Comparison of ENCODE assay signal across 8 cellular contexts in genomic region chr17:76251478-76252039, GRCh38. TPM values are rescaled to one million over a fixed set of nuclear protein-coding genes. Genes with fewer than 3 reads are reported as not detected.
A peak's percentile ranks its signal among the peaks of the same experiment; 100 is the strongest.
DNase-seq lines count a peak whose midpoint lies in the region; ATAC-seq, FAIRE-seq and TF ChIP-seq lines count a peak whose summit lies in the region.

No MANE protein-coding gene starts in this region.

- no peaks in the 10 kb centered on the region for H3K27me3 ChIP-seq in HepG2 (ENCODE audit: control insufficient read depth in 1 of 2, insufficient read depth in 2 of 2, low read length in 2 of 2)
- H3K27me3 ChIP-seq in suprapubic skin = no peaks in the 10 kb centered on the region

- H2AFZ ChIP-seq in HepG2 (ENCODE audit: low read length) = peak overlapping the region; percentile 10

- H3K36me3 Mint-ChIP-seq in activated CD4-positive, alpha-beta T cell treated with anti-CD3 and anti-CD28 coated beads, Interleukin-2, amount 10 ng/mL, durations not matched to agents 24 days and 14 days (ENCODE audit: low read depth) = peaks cover 1% of the 10 kb centered on the region
- peaks cover under 1% of the 10 kb centered on the region for H3K36me3 Mint-ChIP-seq in activated naive CD8-positive, alpha-beta T cell treated with anti-CD3 and anti-CD28 coated beads, Interleukin-2, amount 10 ng/mL, durations not matched to agents 7 days and 5 days

- H3K4me1 ChIP-seq in HepG2 (ENCODE audit: insufficient read depth, low read length) = peaks cover 83% of the 10 kb centered on the region
- H3K4me1 ChIP-seq in suprapubic skin = peaks cover 18% of the 10 kb centered on the region

- peaks cover 65% of the 10 kb centered on the region for H3K4me1 Mint-ChIP-seq in activated CD4-positive, alpha-beta T cell treated with anti-CD3 and anti-CD28 coated beads, Interleukin-2, amount 10 ng/mL, durations not matched to agents 24 days and 14 days
- peaks cover 50% of the 10 kb centered on the region for H3K4me1 Mint-ChIP-seq in activated naive CD8-positive, alpha-beta T cell treated with anti-CD3 and anti-CD28 coated beads, Interleukin-2, amount 10 ng/mL, durations not matched to agents 7 days and 5 days

- in situ Hi-C loops in HepG2 (cut with HindIII; ENCODE audit: extremely low pct_ligation_motif_present, low pct_unique_long_range_greater_than_20kb) = no loop called here

- H3K36me3 ChIP-seq in HepG2 (replicated peaks in 1 of 2; ENCODE audit: control insufficient read depth in 1 of 2, insufficient read depth in 2 of 2, low read length in 2 of 2) (no peaks in the 10 kb centered on the region), suprapubic skin (no peaks in the 10 kb centered on the region)

- FAIRE-seq in HepG2 (lab: Jason Lieb, UNC) = no peak

- TF ChIP-seq RAD21 in HepG2 (CRISPR knock-in tag; IDR thresholded peaks at IDR 0.05) = no peak

- H3K27ac Mint-ChIP-seq in activated CD4-positive, alpha-beta T cell treated with anti-CD3 and anti-CD28 coated beads, Interleukin-2, amount 10 ng/mL, durations not matched to agents 24 days and 14 days = peak overlapping the region; percentile 87
- H3K27ac Mint-ChIP-seq in activated naive CD8-positive, alpha-beta T cell treated with anti-CD3 and anti-CD28 coated beads, Interleukin-2, amount 10 ng/mL, durations not matched to agents 7 days and 5 days = peak overlapping the region; percentile 89

- peak overlapping the region; percentile 59 for H3K9ac ChIP-seq in HepG2 (ENCODE audit: insufficient read depth, low read depth, low read length)

- no peak for ATAC-seq in activated naive CD8-positive, alpha-beta T cell treated with anti-CD3 and anti-CD28 coated beads, Interleukin-2, amount 10 ng/mL, durations not matched to agents 7 days and 5 days (ENCODE audit: low read depth)
- ATAC-seq in HepG2 (peak; percentile 36), GM21619 (IDR thresholded peaks at IDR 0.05; ENCODE audit: unreplicated experiment) (no peak)

- no peak for TF ChIP-seq POLR2A in HepG2 (IDR thresholded peaks at IDR 0.05; ENCODE audit: insufficient read depth in 1 of 2, low read depth in 2 of 2, low read length in 2 of 2)
- TF ChIP-seq POLR2A in suprapubic skin (IDR thresholded peaks at IDR 0.05) = no peak

- H3K4me2 ChIP-seq in HepG2 (ENCODE audit: low read depth, low read length) = peak overlapping the region; percentile 93

- WGBS in HepG2 (ENCODE audit: low lambda C conversion rate) = 1% methylated on average over 8 of the region's 8 CpGs
- WGBS in suprapubic skin = 86% methylated on average over 8 of the region's 8 CpGs

- H3K4me3 ChIP-seq in HepG2 (replicated peaks in 1 of 3; ENCODE audit: insufficient read depth in 1 of 3, low read depth in 2 of 3, low read length in 3 of 3) (peak overlapping the region; percentile 7 to 63 (median 11); a peak in 5 of 6 replicates), suprapubic skin (no peak overlapping the region)

- intact Hi-C loops in activated CD4-positive, alpha-beta T cell treated with anti-CD3 and anti-CD28 coated beads, Interleukin-2, amount 10 ng/mL, durations not matched to agents 24 days and 14 days (cut with micrococcal nuclease) = no loop called here
- intact Hi-C loops in HepG2 (cut with micrococcal nuclease; ENCODE audit: unreplicated experiment) = no loop called here

- DNase-seq in activated CD4-positive, alpha-beta T cell treated with anti-CD3 and anti-CD28 coated beads, Interleukin-2, amount 10 ng/mL, durations not matched to agents 24 days and 14 days = peak; percentile 56
- DNase-seq in activated CD4-positive, alpha-beta T cell treated with anti-CD3 and anti-CD28 coated beads for 1 hour = no peak
- peak; percentile 21 for DNase-seq in activated naive CD8-positive, alpha-beta T cell treated with anti-CD3 and anti-CD28 coated beads, Interleukin-2, amount 10 ng/mL, durations not matched to agents 7 days and 5 days
- DNase-seq in HepG2 (ENCODE audit: low spot score) (peak; percentile 56), suprapubic skin (ENCODE audit: low spot score in 2 of 2) (peak in 1 of 2 donors; percentile 48), ecto neural progenitor cell (ENCODE audit: low spot score) (no peak)
- DNase-seq in activated CD8-positive, alpha-beta memory T cell treated with anti-CD3 and anti-CD28 coated beads, Interleukin-2, amount 50 U/mL, for 48 hours = no peak

- H3K27me3 Mint-ChIP-seq in activated CD4-positive, alpha-beta T cell treated with anti-CD3 and anti-CD28 coated beads, Interleukin-2, amount 10 ng/mL, durations not matched to agents 24 days and 14 days = no peaks in the 10 kb centered on the region
- no peaks in the 10 kb centered on the region for H3K27me3 Mint-ChIP-seq in activated naive CD8-positive, alpha-beta T cell treated with anti-CD3 and anti-CD28 coated beads, Interleukin-2, amount 10 ng/mL, durations not matched to agents 7 days and 5 days

- no peaks in the 10 kb centered on the region for H3K9me3 Mint-ChIP-seq in activated CD4-positive, alpha-beta T cell treated with anti-CD3 and anti-CD28 coated beads, Interleukin-2, amount 10 ng/mL, durations not matched to agents 24 days and 14 days
- peaks cover 5% of the 10 kb centered on the region for H3K9me3 Mint-ChIP-seq in activated naive CD8-positive, alpha-beta T cell treated with anti-CD3 and anti-CD28 coated beads, Interleukin-2, amount 10 ng/mL, durations not matched to agents 7 days and 5 days

- H4K20me1 ChIP-seq in HepG2 (ENCODE audit: insufficient read depth, low read length) = no peaks in the 10 kb centered on the region

- H3K9me3 ChIP-seq in HepG2 (ENCODE audit: low read length) (no peaks in the 10 kb centered on the region), suprapubic skin (no peaks in the 10 kb centered on the region)

- TF ChIP-seq EP300 in HepG2 (IDR thresholded peaks at IDR 0.05; ENCODE audit: low read depth in 2 of 2, low read length in 2 of 2) (no peak), HepG2 (CRISPR knock-in tag; IDR thresholded peaks at IDR 0.05; ENCODE audit: borderline replicate concordance) (no peak), suprapubic skin (IDR thresholded peaks at IDR 0.05) (no peak)

- TF ChIP-seq CTCF in HepG2 (CRISPR knock-in tag; IDR thresholded peaks at IDR 0.05) (no peak), suprapubic skin (IDR thresholded peaks at IDR 0.05) (no peak)

- POLR2A ChIA-PET in activated naive CD8-positive, alpha-beta T cell treated with anti-CD3 and anti-CD28 coated beads, Interleukin-2, amount 10 ng/mL, durations not matched to agents 7 days and 5 days (lab: Charles Lee) = interaction anchor here (0.6 to 38.5 kb wide), 5 partner anchors 10 to 1278 kb away, joined by 3 to 1721 read pairs (median 6); partner anchors contain the start of gene UBALD2
- POLR2A ChIA-PET in HepG2 (lab: Yijun Ruan, JAX) = interaction anchor here (0.6 to 7.6 kb wide), 17 partner anchors 8 to 472 kb away, joined by 3 to 51 read pairs (median 3); partner anchors contain the start of genes FBF1, RNF157 and UBALD2

- BruUV-seq in HepG2 (replicated peaks; lab: Mats Ljungman, UMichigan) = no TSS peak

- CTCF ChIA-PET in HepG2 (lab: Yijun Ruan, JAX; ENCODE audit: low intra/inter-chr PET ratio, low total read pairs) = no interaction called here

- H3K79me2 ChIP-seq in HepG2 (ENCODE audit: insufficient read depth, low read length) = no peaks in the 10 kb centered on the region

- H3K27ac ChIP-seq in HepG2 (ENCODE audit: extremely low read length, insufficient read depth, low read length) = peak overlapping the region; percentile 63
- peak overlapping the region; percentile 76 for H3K27ac ChIP-seq in suprapubic skin

- H3K4me3 Mint-ChIP-seq in activated CD4-positive, alpha-beta T cell treated with anti-CD3 and anti-CD28 coated beads, Interleukin-2, amount 10 ng/mL, durations not matched to agents 24 days and 14 days = peak overlapping the region; percentile 71
- H3K4me3 Mint-ChIP-seq in activated naive CD8-positive, alpha-beta T cell treated with anti-CD3 and anti-CD28 coated beads, Interleukin-2, amount 10 ng/mL, durations not matched to agents 7 days and 5 days = peak overlapping the region; percentile 71

RNA-seq across cellular contexts. Expression of gene RNF157, which starts 11.3 kb away (rescaled TPM):
- 35.0 and 42.4 TPM in 2 replicates for total RNA-seq in activated CD4-positive, alpha-beta T cell treated with anti-CD3 and anti-CD28 coated beads, Interleukin-2, amount 10 ng/mL, durations not matched to agents 24 days and 14 days
- 100 to 1,000 TPM; 103 to 110 TPM for total RNA-seq in activated naive CD8-positive, alpha-beta T cell treated with anti-CD3 and anti-CD28 coated beads, Interleukin-2, amount 10 ng/mL, durations not matched to agents 7 days and 5 days
- total RNA-seq in HepG2 (2016; rRNA removed; fragmentation: Illumina TruSeq; extraction: Trizol) (1.4 and 1.5 TPM in 2 replicates), suprapubic skin (1 to 10 TPM in 3 of 4 donors, under 1 TPM in 1; 0.85 to 3.4 (median 1.3) TPM)
- 1.0 and 1.9 TPM in 2 replicates for total RNA-seq in HepG2 (2016; cell fraction: cytosol; rRNA removed; fragmentation: Illumina TruSeq; extraction: Trizol; ENCODE audit: low read depth)
- 1.5 and 2.1 TPM in 2 replicates for total RNA-seq in HepG2 (2016; cell fraction: insoluble cytoplasmic fraction; rRNA removed; fragmentation: Illumina TruSeq; extraction: Trizol)
- total RNA-seq in HepG2 (2016; cell fraction: membrane; rRNA removed; fragmentation: Illumina TruSeq; extraction: Trizol) = 3.1 and 3.6 TPM in 2 replicates
- 1.0 and 2.8 TPM in 2 replicates for total RNA-seq in HepG2 (2016; cell fraction: nucleus; rRNA removed; fragmentation: Illumina TruSeq; extraction: Trizol)
- polyA plus RNA-seq in HepG2 (2011; rRNA removed) = 0.44 and 0.82 TPM in 2 replicates
- 0.52 and 0.71 TPM in 2 replicates for polyA plus RNA-seq in HepG2 (2011; cell fraction: cytosol; rRNA removed)
- 0.42 TPM in 2 replicates for polyA plus RNA-seq in HepG2 (2011; cell fraction: nucleus; rRNA removed)
- 0.86 and 1.1 TPM in 2 replicates for polyA plus RNA-seq in HepG2 (2012)
- 1.7 and 2.0 TPM in 2 replicates for polyA plus RNA-seq in HepG2 (2016; cell fraction: cytosol; fragmentation: Illumina TruSeq; extraction: Trizol; ENCODE audit: low read depth)
- polyA plus RNA-seq in HepG2 (2016; cell fraction: insoluble cytoplasmic fraction; fragmentation: Illumina TruSeq; extraction: Trizol; ENCODE audit: low read depth) = 1.9 and 2.1 TPM in 2 replicates
- 3.0 and 5.1 TPM in 2 replicates for polyA plus RNA-seq in HepG2 (2016; cell fraction: membrane; fragmentation: Illumina TruSeq; extraction: Trizol; ENCODE audit: low read depth)
- polyA plus RNA-seq in HepG2 (2016; cell fraction: nucleus; fragmentation: Illumina TruSeq; extraction: Trizol; ENCODE audit: insufficient read depth, low read depth) = 1.8 and 3.8 TPM in 2 replicates
- polyA minus RNA-seq in HepG2 (2011; rRNA and poly(A)+ RNA removed; ENCODE audit: low replicate concordance) = 0.66 and 3.2 TPM in 2 replicates
- polyA minus RNA-seq in HepG2 (2011; cell fraction: cytosol; rRNA and poly(A)+ RNA removed) = 0.79 and 1.5 TPM in 2 replicates
- 0.77 and 0.99 TPM in 2 replicates for polyA minus RNA-seq in HepG2 (2011; cell fraction: nucleus; rRNA and poly(A)+ RNA removed)

RNA-seq across cellular contexts. Expression of gene UBALD2, which starts 13.6 kb away (rescaled TPM):
- total RNA-seq in activated CD4-positive, alpha-beta T cell treated with anti-CD3 and anti-CD28 coated beads, Interleukin-2, amount 10 ng/mL, durations not matched to agents 24 days and 14 days = 184 and 189 TPM in 2 replicates
- total RNA-seq in activated naive CD8-positive, alpha-beta T cell treated with anti-CD3 and anti-CD28 coated beads, Interleukin-2, amount 10 ng/mL, durations not matched to agents 7 days and 5 days = 100 to 1,000 TPM; 344 to 375 TPM
- total RNA-seq in HepG2 (2016; rRNA removed; fragmentation: Illumina TruSeq; extraction: Trizol) = 3.3 and 5.3 TPM in 2 replicates
- 6.8 and 10.0 TPM in 2 replicates for total RNA-seq in HepG2 (2016; cell fraction: cytosol; rRNA removed; fragmentation: Illumina TruSeq; extraction: Trizol; ENCODE audit: low read depth)
- total RNA-seq in HepG2 (2016; cell fraction: insoluble cytoplasmic fraction; rRNA removed; fragmentation: Illumina TruSeq; extraction: Trizol) = 4.4 and 4.5 TPM in 2 replicates
- 9.1 and 9.4 TPM in 2 replicates for total RNA-seq in HepG2 (2016; cell fraction: membrane; rRNA removed; fragmentation: Illumina TruSeq; extraction: Trizol)
- 2.6 and 3.2 TPM in 2 replicates for total RNA-seq in HepG2 (2016; cell fraction: nucleus; rRNA removed; fragmentation: Illumina TruSeq; extraction: Trizol)
- polyA plus RNA-seq in HepG2 (2011; rRNA removed) = 50.5 and 89.7 TPM in 2 replicates
- polyA plus RNA-seq in HepG2 (2011; cell fraction: cytosol; rRNA removed) = 14.6 and 28.0 TPM in 2 replicates
- 19.7 and 23.1 TPM in 2 replicates for polyA plus RNA-seq in HepG2 (2011; cell fraction: nucleus; rRNA removed)
- 16.6 and 21.8 TPM in 2 replicates for polyA plus RNA-seq in HepG2 (2012)
- 26.5 and 33.4 TPM in 2 replicates for polyA plus RNA-seq in HepG2 (2016; cell fraction: cytosol; fragmentation: Illumina TruSeq; extraction: Trizol; ENCODE audit: low read depth)
- 15.4 and 17.2 TPM in 2 replicates for polyA plus RNA-seq in HepG2 (2016; cell fraction: insoluble cytoplasmic fraction; fragmentation: Illumina TruSeq; extraction: Trizol; ENCODE audit: low read depth)
- polyA plus RNA-seq in HepG2 (2016; cell fraction: membrane; fragmentation: Illumina TruSeq; extraction: Trizol; ENCODE audit: low read depth) = 28.1 and 30.3 TPM in 2 replicates
- 8.4 and 13.3 TPM in 2 replicates for polyA plus RNA-seq in HepG2 (2016; cell fraction: nucleus; fragmentation: Illumina TruSeq; extraction: Trizol; ENCODE audit: insufficient read depth, low read depth)
- 24.6 and 37.9 TPM in 2 replicates for polyA minus RNA-seq in HepG2 (2011; rRNA and poly(A)+ RNA removed; ENCODE audit: low replicate concordance)
- polyA minus RNA-seq in HepG2 (2011; cell fraction: cytosol; rRNA and poly(A)+ RNA removed) = 14.7 and 29.2 TPM in 2 replicates
- 4.2 and 7.1 TPM in 2 replicates for polyA minus RNA-seq in HepG2 (2011; cell fraction: nucleus; rRNA and poly(A)+ RNA removed)
- total RNA-seq in suprapubic skin = 10 to 100 TPM; 24.8 to 42.7 (median 35.6) TPM

RNA-seq across cellular contexts. Expression of gene QRICH2, which starts 56.5 kb away (rescaled TPM):
- 2.2 and 2.5 TPM in 2 replicates for total RNA-seq in activated CD4-positive, alpha-beta T cell treated with anti-CD3 and anti-CD28 coated beads, Interleukin-2, amount 10 ng/mL, durations not matched to agents 24 days and 14 days
- 1 to 10 TPM; 3.7 to 4.7 TPM for total RNA-seq in activated naive CD8-positive, alpha-beta T cell treated with anti-CD3 and anti-CD28 coated beads, Interleukin-2, amount 10 ng/mL, durations not matched to agents 7 days and 5 days
- 2.7 and 3.7 TPM in 2 replicates for total RNA-seq in HepG2 (2016; rRNA removed; fragmentation: Illumina TruSeq; extraction: Trizol)
- total RNA-seq in HepG2 (2016; cell fraction: cytosol; rRNA removed; fragmentation: Illumina TruSeq; extraction: Trizol; ENCODE audit: low read depth) = 3.1 and 3.3 TPM in 2 replicates
- 2.3 and 3.7 TPM in 2 replicates for total RNA-seq in HepG2 (2016; cell fraction: insoluble cytoplasmic fraction; rRNA removed; fragmentation: Illumina TruSeq; extraction: Trizol)
- 4.0 and 4.5 TPM in 2 replicates for total RNA-seq in HepG2 (2016; cell fraction: membrane; rRNA removed; fragmentation: Illumina TruSeq; extraction: Trizol)
- total RNA-seq in HepG2 (2016; cell fraction: nucleus; rRNA removed; fragmentation: Illumina TruSeq; extraction: Trizol) = 4.4 and 6.1 TPM in 2 replicates
- polyA plus RNA-seq in HepG2 (2011; rRNA removed) = 5.7 and 11.5 TPM in 2 replicates
- 3.4 and 3.8 TPM in 2 replicates for polyA plus RNA-seq in HepG2 (2011; cell fraction: cytosol; rRNA removed)
- 58.0 and 60.6 TPM in 2 replicates for polyA plus RNA-seq in HepG2 (2011; cell fraction: nucleus; rRNA removed)
- polyA plus RNA-seq in HepG2 (2012) = 1.5 and 7.5 TPM in 2 replicates
- 0.94 and 1.1 TPM in 2 replicates for polyA plus RNA-seq in HepG2 (2016; cell fraction: cytosol; fragmentation: Illumina TruSeq; extraction: Trizol; ENCODE audit: low read depth)
- polyA plus RNA-seq in HepG2 (2016; cell fraction: insoluble cytoplasmic fraction; fragmentation: Illumina TruSeq; extraction: Trizol; ENCODE audit: low read depth) = 1.2 TPM in 2 replicates
- 1.0 and 1.5 TPM in 2 replicates for polyA plus RNA-seq in HepG2 (2016; cell fraction: membrane; fragmentation: Illumina TruSeq; extraction: Trizol; ENCODE audit: low read depth)
- 10.2 and 12.1 TPM in 2 replicates for polyA plus RNA-seq in HepG2 (2016; cell fraction: nucleus; fragmentation: Illumina TruSeq; extraction: Trizol; ENCODE audit: insufficient read depth, low read depth)
- polyA minus RNA-seq in HepG2 (2011; rRNA and poly(A)+ RNA removed; ENCODE audit: low replicate concordance) = 6.3 and 21.9 TPM in 2 replicates
- polyA minus RNA-seq in HepG2 (2011; cell fraction: cytosol; rRNA and poly(A)+ RNA removed) = 2.5 and 3.3 TPM in 2 replicates
- 12.0 and 17.0 TPM in 2 replicates for polyA minus RNA-seq in HepG2 (2011; cell fraction: nucleus; rRNA and poly(A)+ RNA removed)
- total RNA-seq in suprapubic skin = 1 to 10 TPM; 2.3 to 3.1 (median 2.7) TPM

Comparison
In these comparisons a context has a peak if more than half of its experiments do, and no peak if none do; other contexts are left out.
1. DNase-seq: peak in activated CD4-positive, alpha-beta T cell treated with anti-CD3 and anti-CD28 coated beads, Interleukin-2, amount 10 ng/mL, durations not matched to agents 24 days and 14 days (single experiment), activated naive CD8-positive, alpha-beta T cell treated with anti-CD3 and anti-CD28 coated beads, Interleukin-2, amount 10 ng/mL, durations not matched to agents 7 days and 5 days (single experiment) and HepG2 (single experiment); none in activated CD4-positive, alpha-beta T cell treated with anti-CD3 and anti-CD28 coated beads for 1 hour (single experiment), ecto neural progenitor cell (single experiment) and activated CD8-positive, alpha-beta memory T cell treated with anti-CD3 and anti-CD28 coated beads, Interleukin-2, amount 50 U/mL, for 48 hours (single experiment).